In the genomic region with DNA sequence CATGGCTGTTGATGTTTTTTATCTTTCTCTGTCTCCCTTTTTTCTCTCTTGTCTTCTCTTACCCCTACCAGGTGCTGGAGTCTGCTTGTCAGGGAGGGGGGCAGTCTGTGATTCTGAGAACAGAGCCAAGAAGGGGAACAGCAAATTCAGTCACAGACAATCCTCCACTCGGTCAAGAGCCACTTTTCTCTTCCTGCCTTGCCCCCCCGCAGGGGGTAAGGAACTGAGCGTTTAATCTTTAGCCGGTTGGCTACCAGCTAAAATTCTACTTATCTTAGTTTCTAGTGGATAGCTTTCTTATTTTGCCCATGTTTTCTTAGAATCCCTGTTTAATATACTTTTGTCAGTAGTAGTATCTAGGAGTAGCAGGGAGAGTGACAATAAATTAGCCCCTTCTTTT, we compare ENCODE assay signal across 11 cellular contexts. TPM values are rescaled to one million over a fixed set of nuclear protein-coding genes. Genes with fewer than 3 reads are reported as not detected.
DNase-seq lines count a peak whose midpoint lies in the region; ATAC-seq and TF ChIP-seq lines count a peak whose summit lies in the region.
"Had no signal": no experiment of that assay in that cellular context is flagged by ENCODE, and none has a peak within 500 bp of the region (broad histone marks: within the 10 kb centered on the region; RNA-seq: fewer than 3 reads in every experiment).

No MANE protein-coding gene starts in this region.

- TF ChIP-seq POLR2A in esophagus muscularis mucosa (IDR thresholded peaks at IDR 0.05; ENCODE audit: low read depth) (no peak), gastrocnemius medialis (IDR thresholded peaks at IDR 0.05) (no peak)

- peak; percentile 37 for DNase-seq in NCI-H82 (lab: John Stamatoyannopoulos, UW)
- DNase-seq in NCI-H82 treated with DMSO at 0.1 percent for 48 hours (lab: John Stamatoyannopoulos, UW; ENCODE audit: unreplicated experiment) = no peak
- no peak for DNase-seq in T-helper 17 cell
- no peak for DNase-seq in esophagus muscularis mucosa (ENCODE audit: extremely low spot score)
- DNase-seq in gastrocnemius medialis = no peak
- DNase-seq in MV-4-11 (lab: John Stamatoyannopoulos, UW) = no peak
- DNase-seq in NCI-H774 (lab: John Stamatoyannopoulos, UW) = no peak
- DNase-seq: NCI-H510A treated with DMSO at 0.1 percent for 48 hours had no signal

- H3K36me3 ChIP-seq in esophagus muscularis mucosa (no peaks in the 10 kb centered on the region), gastrocnemius medialis (peaks cover 0 to 10% of the 10 kb centered on the region in 2 donors)

- H3K4me3 Mint-ChIP-seq in T-helper 17 cell = peak overlapping the region; percentile 77

- no peaks in the 10 kb centered on the region for H3K27me3 Mint-ChIP-seq in T-helper 17 cell

- TF ChIP-seq CTCF in esophagus muscularis mucosa (IDR thresholded peaks at IDR 0.05) = no peak
- TF ChIP-seq CTCF in gastrocnemius medialis (IDR thresholded peaks at IDR 0.05 in 4 of 5, conservative IDR thresholded peaks at IDR 0.05 in 1 of 5) = no peak

- H3K4me1 Mint-ChIP-seq in T-helper 17 cell = peaks cover 18% of the 10 kb centered on the region

- H3K4me3 ChIP-seq in esophagus muscularis mucosa (peak overlapping the region in 3 of 4 donors; percentile 9 to 100 (median 94)), gastrocnemius medialis (peak overlapping the region in 2 of 4 donors; percentile 1 to 81)

- H3K9me3 ChIP-seq in T-helper 17 cell (ENCODE audit: control insufficient read depth, low read length, poor library complexity, severe bottlenecking) = no peaks in the 10 kb centered on the region
- no peaks in the 10 kb centered on the region for H3K9me3 ChIP-seq in esophagus muscularis mucosa
- no peaks in the 10 kb centered on the region for H3K9me3 ChIP-seq in gastrocnemius medialis

- peak overlapping the region; percentile 85 for H3K27ac Mint-ChIP-seq in T-helper 17 cell

- no peak for TF ChIP-seq EP300 in esophagus muscularis mucosa (IDR thresholded peaks at IDR 0.05)

- H3K27me3 ChIP-seq in esophagus muscularis mucosa (no peaks in the 10 kb centered on the region), gastrocnemius medialis (no peaks in the 10 kb centered on the region)

- in situ Hi-C loops in gastrocnemius medialis (cut with MboI; ENCODE audit: low sequenced_read_pairs in 4 of 4) = loop anchor here in 3 of 4 donors (25.0 kb wide), 2 partner anchors 338 to 363 kb away; no protein-coding TSS in a partner anchor

- 35% methylated on average over 4 of the region's 4 CpGs for WGBS in esophagus muscularis mucosa

- intact Hi-C loops in esophagus muscularis mucosa (cut with DNase I) = loop anchor here (5.0 kb wide), 1 partner anchor 38 kb away; no protein-coding TSS in a partner anchor
- intact Hi-C loops in gastrocnemius medialis (cut with DNase I; ENCODE audit: low total_unique reads) = loop anchor here (2.0 to 5.0 kb wide), 2 partner anchors 249 to 368 kb away; partner anchors contain the start of gene M6PR

- H3K27ac ChIP-seq in esophagus muscularis mucosa (replicated peaks in 1 of 4) (peak overlapping the region; percentile 36 to 98 (median 70)), gastrocnemius medialis (peak overlapping the region; percentile 0 to 89 (median 36))
- H3K27ac ChIP-seq: 22Rv1 had no signal

- peaks cover 8% of the 10 kb centered on the region for H3K36me3 Mint-ChIP-seq in T-helper 17 cell (ENCODE audit: low read depth)

- H3K4me1 ChIP-seq in esophagus muscularis mucosa = peaks cover 21 to 63% (median 60%) of the 10 kb centered on the region in 4 donors
- peaks cover 14 to 17% of the 10 kb centered on the region in 2 donors for H3K4me1 ChIP-seq in gastrocnemius medialis

- ATAC-seq in T-helper 17 cell (no peak), gastrocnemius medialis (no peak), HG03378 (IDR thresholded peaks at IDR 0.05; ENCODE audit: unreplicated experiment) (no peak)

RNA-seq across cellular contexts. Expression of gene RIMKLB, which starts 1.9 kb away (rescaled TPM):
- total RNA-seq in T-helper 17 cell (10 to 100 TPM; 15.1 to 15.2 TPM), esophagus muscularis mucosa (10 to 100 TPM; 26.6 to 34.5 (median 29.2) TPM), gastrocnemius medialis (10 to 100 TPM in 3 of 4 donors, 1 to 10 TPM in 1; 6.9 to 13.7 (median 11.5) TPM)
- total RNA-seq: HT-29 had no signal

RNA-seq across cellular contexts. Expression of gene MFAP5, which starts 37.1 kb away (rescaled TPM):
- total RNA-seq in T-helper 17 cell (not detected), esophagus muscularis mucosa (100 to 1,000 TPM in 3 of 4 donors, 10 to 100 TPM in 1; 94.7 to 252 (median 177) TPM), gastrocnemius medialis (10 to 100 TPM; 31.1 to 78.2 (median 52.0) TPM)
- total RNA-seq: HT-29 had no signal

Comparison
In these comparisons a context has a peak if more than half of its experiments do, and no peak if none do; other contexts are left out.
1. RNA of gene MFAP5, which starts 37.1 kb away (total RNA-seq): 94.7 to 252 TPM in esophagus muscularis mucosa and 31.1 to 78.2 TPM in gastrocnemius medialis; not detected in T-helper 17 cell; every median in the first group is over 10 times any median in the second.